Comparison of ENCODE assay signal across 12 cellular contexts in genomic region chr1:116390195-116390594, GRCh38. TPM values are rescaled to one million over a fixed set of nuclear protein-coding genes. Genes with fewer than 3 reads are reported as not detected.
DNase-seq lines count a peak whose midpoint lies in the region; ATAC-seq and FAIRE-seq lines count a peak whose summit lies in the region.
"Had no signal": no experiment of that assay in that cellular context is flagged by ENCODE, and none has a peak within 500 bp of the region (broad histone marks: within the 10 kb centered on the region; RNA-seq: fewer than 3 reads in every experiment).

No MANE protein-coding gene starts in this region.

- no peaks in the 10 kb centered on the region for H3K9me3 Mint-ChIP-seq in activated T-cell treated with anti-CD3 and anti-CD28 coated beads, Interleukin-2, amount 50 U/mL, for 24 hours
- H3K9me3 Mint-ChIP-seq in activated T-cell treated with anti-CD3 and anti-CD28 coated beads, Interleukin-2, amount 50 U/mL, for 4 hours, result no peaks in the 10 kb centered on the region
- H3K9me3 Mint-ChIP-seq: naive B cell had no signal

- H3K4me1 Mint-ChIP-seq in activated T-cell treated with anti-CD3 and anti-CD28 coated beads, Interleukin-2, amount 50 U/mL, for 24 hours (ENCODE audit: low read depth), result peaks cover 65% of the 10 kb centered on the region
- peaks cover 56% of the 10 kb centered on the region for H3K4me1 Mint-ChIP-seq in activated T-cell treated with anti-CD3 and anti-CD28 coated beads, Interleukin-2, amount 50 U/mL, for 4 hours (ENCODE audit: low read depth)

- no peak for FAIRE-seq in RCC 7860 (lab: Jason Lieb, UNC)
- FAIRE-seq: A549, frontal cortex had no signal

- no peak overlapping the region for H3K4me3 Mint-ChIP-seq in activated T-cell treated with anti-CD3 and anti-CD28 coated beads, Interleukin-2, amount 50 U/mL, for 24 hours
- no peak overlapping the region for H3K4me3 Mint-ChIP-seq in activated T-cell treated with anti-CD3 and anti-CD28 coated beads, Interleukin-2, amount 50 U/mL, for 4 hours
- H3K4me3 Mint-ChIP-seq: naive B cell had no signal

- H3K36me3 Mint-ChIP-seq in activated T-cell treated with anti-CD3 and anti-CD28 coated beads, Interleukin-2, amount 50 U/mL, for 24 hours (ENCODE audit: low read depth), result peaks cover 100% of the 10 kb centered on the region
- H3K36me3 Mint-ChIP-seq in activated T-cell treated with anti-CD3 and anti-CD28 coated beads, Interleukin-2, amount 50 U/mL, for 4 hours (ENCODE audit: insufficient read depth), result peaks cover 77% of the 10 kb centered on the region

- peak; percentile 53 for DNase-seq in activated T-cell treated with anti-CD3 and anti-CD28 coated beads, Interleukin-2, amount 50 U/mL, for 24 hours
- DNase-seq in activated T-cell treated with anti-CD3 and anti-CD28 coated beads, Interleukin-2, amount 50 U/mL, for 1 hour, result no peak
- DNase-seq in activated T-cell treated with anti-CD3 and anti-CD28 coated beads, Interleukin-2, amount 50 U/mL, for 4 hours, result peak; percentile 23
- peak; percentile 73 for DNase-seq in stimulated activated CD8-positive, alpha-beta memory T cell treated with anti-CD3 and anti-CD28 coated beads, Interleukin-4, amount 100 ng/mL, for 48 hours
- DNase-seq in globus pallidus (ENCODE audit: low spot score) (no peak), NOMO-1 treated with DMSO at 0.1 percent for 48 hours (lab: John Stamatoyannopoulos, UW; ENCODE audit: unreplicated experiment) (no peak), RCC 7860 (ENCODE audit: low spot score) (no peak)
- DNase-seq: naive B cell, NCI-H1694 had no signal

- peak overlapping the region; percentile 53 for H3K27ac Mint-ChIP-seq in activated T-cell treated with anti-CD3 and anti-CD28 coated beads, Interleukin-2, amount 50 U/mL, for 24 hours

- ATAC-seq in HG03095 (IDR thresholded peaks at IDR 0.05; ENCODE audit: unreplicated experiment), result peak; percentile 62
- ATAC-seq in activated T-cell treated with anti-CD3 and anti-CD28 coated beads, Interleukin-2, amount 50 U/mL, for 4 hours, result peak; percentile 94 to 97
- ATAC-seq: A549 had no signal

- H3K27me3 Mint-ChIP-seq in activated T-cell treated with anti-CD3 and anti-CD28 coated beads, Interleukin-2, amount 50 U/mL, for 24 hours, result no peaks in the 10 kb centered on the region
- H3K27me3 Mint-ChIP-seq in activated T-cell treated with anti-CD3 and anti-CD28 coated beads, Interleukin-2, amount 50 U/mL, for 4 hours (ENCODE audit: low read depth), result no peaks in the 10 kb centered on the region
- H3K27me3 Mint-ChIP-seq: naive B cell had no signal

RNA-seq across cellular contexts. Expression of gene ATP1A1, which starts 17.2 kb away (rescaled TPM):
- 100 to 1,000 TPM; 334 to 383 (median 337) TPM for total RNA-seq in activated T-cell treated with anti-CD3 and anti-CD28 coated beads, Interleukin-2, amount 50 U/mL, for 4 hours

Comparison
In these comparisons a context has a peak if more than half of its experiments do, and no peak if none do; other contexts are left out.
1. DNase-seq: peak in activated T-cell treated with anti-CD3 and anti-CD28 coated beads, Interleukin-2, amount 50 U/mL, for 24 hours (single experiment), activated T-cell treated with anti-CD3 and anti-CD28 coated beads, Interleukin-2, amount 50 U/mL, for 4 hours (single experiment) and stimulated activated CD8-positive, alpha-beta memory T cell treated with anti-CD3 and anti-CD28 coated beads, Interleukin-4, amount 100 ng/mL, for 48 hours (single experiment); none in activated T-cell treated with anti-CD3 and anti-CD28 coated beads, Interleukin-2, amount 50 U/mL, for 1 hour (single experiment), globus pallidus (single experiment), NOMO-1 treated with DMSO at 0.1 percent for 48 hours (single experiment) and RCC 7860 (single experiment).